In genomic region chr17:3627768-3628167, GRCh38 we compare ENCODE assay signal across 1 cellular context.
TF ChIP-seq lines count a peak whose summit lies in the region.

No MANE protein-coding gene starts in this region.

TF ChIP-seq in SK-N-SH treated with all-trans-retinoic acid at 6 μM for 48 hours, 23 proteins besides CTCF, POLR2A, EP300 and RAD21 (continued from another document):
- TF ChIP-seq, protein P1, sequence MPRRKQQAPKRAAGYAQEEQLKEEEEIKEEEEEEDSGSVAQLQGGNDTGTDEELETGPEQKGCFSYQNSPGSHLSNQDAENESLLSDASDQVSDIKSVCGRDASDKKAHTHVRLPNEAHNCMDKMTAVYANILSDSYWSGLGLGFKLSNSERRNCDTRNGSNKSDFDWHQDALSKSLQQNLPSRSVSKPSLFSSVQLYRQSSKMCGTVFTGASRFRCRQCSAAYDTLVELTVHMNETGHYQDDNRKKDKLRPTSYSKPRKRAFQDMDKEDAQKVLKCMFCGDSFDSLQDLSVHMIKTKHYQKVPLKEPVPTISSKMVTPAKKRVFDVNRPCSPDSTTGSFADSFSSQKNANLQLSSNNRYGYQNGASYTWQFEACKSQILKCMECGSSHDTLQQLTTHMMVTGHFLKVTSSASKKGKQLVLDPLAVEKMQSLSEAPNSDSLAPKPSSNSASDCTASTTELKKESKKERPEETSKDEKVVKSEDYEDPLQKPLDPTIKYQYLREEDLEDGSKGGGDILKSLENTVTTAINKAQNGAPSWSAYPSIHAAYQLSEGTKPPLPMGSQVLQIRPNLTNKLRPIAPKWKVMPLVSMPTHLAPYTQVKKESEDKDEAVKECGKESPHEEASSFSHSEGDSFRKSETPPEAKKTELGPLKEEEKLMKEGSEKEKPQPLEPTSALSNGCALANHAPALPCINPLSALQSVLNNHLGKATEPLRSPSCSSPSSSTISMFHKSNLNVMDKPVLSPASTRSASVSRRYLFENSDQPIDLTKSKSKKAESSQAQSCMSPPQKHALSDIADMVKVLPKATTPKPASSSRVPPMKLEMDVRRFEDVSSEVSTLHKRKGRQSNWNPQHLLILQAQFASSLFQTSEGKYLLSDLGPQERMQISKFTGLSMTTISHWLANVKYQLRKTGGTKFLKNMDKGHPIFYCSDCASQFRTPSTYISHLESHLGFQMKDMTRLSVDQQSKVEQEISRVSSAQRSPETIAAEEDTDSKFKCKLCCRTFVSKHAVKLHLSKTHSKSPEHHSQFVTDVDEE (CRISPR knock-in tag; IDR thresholded peaks at IDR 0.05): no peak
TF ChIP-seq in SK-N-SH treated with all-trans-retinoic acid at 6 μM for 48 hours: peak in this region for 0.
